In the genomic region with DNA sequence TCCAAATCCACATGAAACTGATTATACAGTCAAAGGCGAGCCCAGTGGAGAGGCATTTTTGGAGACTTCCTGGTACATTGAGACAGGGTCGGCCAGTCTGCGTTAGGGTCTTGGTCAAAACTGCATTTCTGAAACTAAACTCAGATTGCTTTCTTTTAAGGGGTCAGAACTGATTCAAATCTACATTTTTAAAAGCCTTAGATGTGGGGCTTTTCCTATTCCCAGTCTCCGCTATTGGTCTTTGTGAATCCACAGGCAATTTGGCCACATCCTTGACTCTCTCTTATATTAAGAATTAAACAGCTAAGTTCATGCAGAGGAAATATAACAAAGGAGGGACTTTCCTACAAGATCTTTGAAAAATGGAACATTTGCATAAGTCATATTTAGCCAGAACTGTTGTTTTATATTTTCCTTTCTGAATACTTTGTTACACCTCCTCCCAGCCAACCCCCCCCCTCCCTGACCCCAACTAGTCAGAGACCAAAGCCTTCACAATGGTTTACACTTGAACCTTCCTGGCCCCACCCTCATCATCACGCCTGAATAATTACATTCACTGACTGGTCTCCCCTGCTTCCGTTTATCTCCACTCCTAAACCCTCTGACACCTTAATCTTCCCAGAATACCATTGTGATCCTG, we compare ENCODE assay signal across 7 cellular contexts.
DNase-seq lines count a peak whose midpoint lies in the region; ATAC-seq lines count a peak whose summit lies in the region.

No MANE protein-coding gene starts in this region.

- ATAC-seq in GM19025 (IDR thresholded peaks at IDR 0.05; ENCODE audit: low read depth, unreplicated experiment) = peak; percentile 46
- peak; percentile 55 for ATAC-seq in HG02798 (IDR thresholded peaks at IDR 0.05; ENCODE audit: poor library complexity, unreplicated experiment)
- no peak for ATAC-seq in HG03139 (IDR thresholded peaks at IDR 0.05; ENCODE audit: unreplicated experiment)

- DNase-seq in activated CD4-positive, alpha-beta T cell treated with anti-CD3 and anti-CD28 coated beads, Interleukin-2, amount 50 U/mL, for 48 hours = peak; percentile 65 to 72
- DNase-seq in stimulated activated CD4-positive, alpha-beta T cell treated with anti-CD3 and anti-CD28 coated beads, Interleukin-4, amount 100 ng/mL, for 48 hours (ENCODE audit: low read depth in 2 of 2) = peak; percentile 45 to 65
- DNase-seq in putamen (ENCODE audit: low spot score) (no peak), dedifferentiated amniotic fluid mesenchymal stem cell (ENCODE audit: extremely low spot score) (no peak)

Comparison
In these comparisons a context has a peak if more than half of its experiments do, and no peak if none do; other contexts are left out.
1. DNase-seq: peak in activated CD4-positive, alpha-beta T cell treated with anti-CD3 and anti-CD28 coated beads, Interleukin-2, amount 50 U/mL, for 48 hours (2 of 2) and stimulated activated CD4-positive, alpha-beta T cell treated with anti-CD3 and anti-CD28 coated beads, Interleukin-4, amount 100 ng/mL, for 48 hours (2 of 2); none in putamen (single experiment) and dedifferentiated amniotic fluid mesenchymal stem cell (single experiment).